Comparison of ENCODE assay signal across 11 cellular contexts in genomic region chr17:64150237-64151015, GRCh38. TPM values are rescaled to one million over a fixed set of nuclear protein-coding genes. Genes with fewer than 3 reads are reported as not detected.
DNase-seq lines count a peak whose midpoint lies in the region; ATAC-seq and TF ChIP-seq lines count a peak whose summit lies in the region.
"Had no signal": no experiment of that assay in that cellular context is flagged by ENCODE, and none has a peak within 500 bp of the region (broad histone marks: within the 10 kb centered on the region; RNA-seq: fewer than 3 reads in every experiment).

No MANE protein-coding gene starts in this region.

- H3K36me3 Mint-ChIP-seq in activated T-cell treated with anti-CD3 and anti-CD28 coated beads, Interleukin-2, amount 50 U/mL, for 24 hours (ENCODE audit: low read depth): peaks cover 46% of the 10 kb centered on the region

- H3K36me3 ChIP-seq in thyroid gland (peaks cover 6 to 15% of the 10 kb centered on the region in 2 donors), aorta (ENCODE audit: control insufficient read depth in 1 of 2, insufficient read depth in 2 of 2, low read length in 1 of 2) (peaks cover 0 to 6% of the 10 kb centered on the region in 2 donors)

- H3K27me3 ChIP-seq in thyroid gland (no peaks in the 10 kb centered on the region), aorta (ENCODE audit: control insufficient read depth in 1 of 2, insufficient read depth in 2 of 2, low read length in 1 of 2) (peaks cover 0 to 2% of the 10 kb centered on the region in 2 donors)
- H3K27me3 ChIP-seq: testis had no signal

- TF ChIP-seq POLR2A in thyroid gland (IDR thresholded peaks at IDR 0.05): no peak

- TF ChIP-seq CTCF in RWPE1 (conservative IDR thresholded peaks at IDR 0.05; ENCODE audit: low read depth) (no peak), thyroid gland (IDR thresholded peaks at IDR 0.05) (no peak)

- H3K27ac Mint-ChIP-seq in activated T-cell treated with anti-CD3 and anti-CD28 coated beads, Interleukin-2, amount 50 U/mL, for 24 hours: peak overlapping the region; percentile 72

- H3K4me1 Mint-ChIP-seq in activated T-cell treated with anti-CD3 and anti-CD28 coated beads, Interleukin-2, amount 50 U/mL, for 24 hours (ENCODE audit: low read depth): peaks cover 20% of the 10 kb centered on the region

- peak; percentile 5 for DNase-seq in activated T-cell treated with anti-CD3 and anti-CD28 coated beads, Interleukin-2, amount 50 U/mL, for 24 hours
- no peak for DNase-seq in activated T-cell treated with anti-CD3 and anti-CD28 coated beads, Interleukin-2, amount 50 U/mL, for 1 hour
- DNase-seq in RWPE1 (ENCODE audit: low spot score): no peak
- peak; percentile 28 to 31 for DNase-seq in left colon
- peak; percentile 58 to 63 for DNase-seq in thyroid gland
- no peak for DNase-seq in CD1c-positive myeloid dendritic cell (ENCODE audit: extremely low spot score)
- no peak for DNase-seq in aorta
- no peak for DNase-seq in UCSD-AML1 (lab: John Stamatoyannopoulos, UW; ENCODE audit: unreplicated experiment)
- DNase-seq: activated effector memory CD4-positive, alpha-beta T cell treated with anti-CD3 and anti-CD28 coated beads, Interleukin-2, amount 50 U/mL, for 16 hours; testis had no signal

- CTCF ChIA-PET in RWPE1 (lab: Yijun Ruan, JAX): interaction anchor here (3.4 kb wide), 1 partner anchor 131 kb away, joined by 13 read pairs; no protein-coding TSS in a partner anchor

- 71 to 77% methylated on average over 5 of the region's 5 CpGs for WGBS in thyroid gland, 2 donors
- 47 to 58% methylated on average over 5 of the region's 5 CpGs for WGBS in aorta, 2 donors

- ATAC-seq in left colon (peak; percentile 19), aorta (ENCODE audit: low FRiP score) (no peak)
- ATAC-seq: natural killer cell treated with Interleukin-12 subunit alpha and Interleukin-12 subunit beta and Interleukin-15 and Interleukin-18, amount 100 ng/mL, for 72 hours had no signal

- no peaks in the 10 kb centered on the region for H3K27me3 Mint-ChIP-seq in activated T-cell treated with anti-CD3 and anti-CD28 coated beads, Interleukin-2, amount 50 U/mL, for 24 hours
- H3K27me3 Mint-ChIP-seq: natural killer cell treated with Interleukin-12 subunit alpha and Interleukin-12 subunit beta and Interleukin-15 and Interleukin-18, amount 100 ng/mL, for 72 hours had no signal

- intact Hi-C loops in left colon (cut with DNase I, micrococcal nuclease): loop anchor here in 1 of 2 donors (10.0 kb wide), 1 partner anchor 114 kb away; the partner anchor contains the start of gene TEX2
- intact Hi-C loops in thyroid gland (cut with DNase I): loop anchor here (5.0 kb wide), 1 partner anchor 132 kb away; no protein-coding TSS in a partner anchor
- intact Hi-C loops in aorta (cut with DNase I): loop anchor here in 1 of 2 donors (10.0 kb wide), 1 partner anchor 64 kb away; no protein-coding TSS in a partner anchor

- H3K4me3 Mint-ChIP-seq in activated T-cell treated with anti-CD3 and anti-CD28 coated beads, Interleukin-2, amount 50 U/mL, for 24 hours: no peak overlapping the region
- H3K4me3 Mint-ChIP-seq: natural killer cell treated with Interleukin-12 subunit alpha and Interleukin-12 subunit beta and Interleukin-15 and Interleukin-18, amount 100 ng/mL, for 72 hours had no signal

- H3K27ac ChIP-seq in RWPE1: peak overlapping the region; percentile 71
- H3K27ac ChIP-seq in thyroid gland: peak overlapping the region in 1 of 3 donors; percentile 29
- H3K27ac ChIP-seq in aorta (ENCODE audit: low read depth in 1 of 2, low read length in 2 of 2): peak overlapping the region in 1 of 2 donors; percentile 70
- H3K27ac ChIP-seq: testis had no signal

- H3K9me3 ChIP-seq in thyroid gland (no peaks in the 10 kb centered on the region), aorta (ENCODE audit: control insufficient read depth, low read length) (no peaks in the 10 kb centered on the region)
- H3K9me3 ChIP-seq: testis had no signal

- POLR2A ChIA-PET in RWPE1 (lab: Yijun Ruan, JAX; ENCODE audit: low non-redundant PET): no interaction called here

- peaks cover 13 to 16% of the 10 kb centered on the region in 2 donors for H3K4me1 ChIP-seq in thyroid gland
- H3K4me1 ChIP-seq in aorta (ENCODE audit: control insufficient read depth in 1 of 2, insufficient read depth in 2 of 2, low read length in 2 of 2): peaks cover 2 to 9% of the 10 kb centered on the region in 2 donors

- no peak overlapping the region for H3K4me3 ChIP-seq in thyroid gland (replicated peaks in 1 of 3)
- H3K4me3 ChIP-seq in aorta (ENCODE audit: low read length in 2 of 2): no peak overlapping the region
- H3K4me3 ChIP-seq: testis had no signal

- no peaks in the 10 kb centered on the region for H3K9me3 Mint-ChIP-seq in activated T-cell treated with anti-CD3 and anti-CD28 coated beads, Interleukin-2, amount 50 U/mL, for 24 hours
- H3K9me3 Mint-ChIP-seq: natural killer cell treated with Interleukin-12 subunit alpha and Interleukin-12 subunit beta and Interleukin-15 and Interleukin-18, amount 100 ng/mL, for 72 hours had no signal

RNA-seq across cellular contexts. Expression of gene ERN1, which starts 20.5 kb away (rescaled TPM):
- total RNA-seq in left colon (10 to 100 TPM; 19.9 to 25.6 TPM), thyroid gland (10 to 100 TPM in 3 of 4 donors, 1 to 10 TPM in 1; 9.5 to 20.2 (median 12.8) TPM), aorta (10 to 100 TPM; 17.8 to 31.0 TPM)
- 1 to 10 TPM; 1.0 to 5.2 TPM for polyA plus RNA-seq in aorta

Comparison
In these comparisons a context has a peak if more than half of its experiments do, and no peak if none do; other contexts are left out.
1. DNase-seq: peak in activated T-cell treated with anti-CD3 and anti-CD28 coated beads, Interleukin-2, amount 50 U/mL, for 24 hours (single experiment), left colon (2 of 2) and thyroid gland (2 of 2); none in activated T-cell treated with anti-CD3 and anti-CD28 coated beads, Interleukin-2, amount 50 U/mL, for 1 hour (single experiment), RWPE1 (single experiment), CD1c-positive myeloid dendritic cell (single experiment), aorta (0 of 2) and UCSD-AML1 (single experiment).